ENCODE assay signal across 27 cellular contexts in genomic region chr2:168500516-168500915, GRCh38.
"Had no signal": no experiment of that assay in that cellular context is flagged by ENCODE, and none has a peak within 500 bp of the region (broad histone marks: within the 10 kb centered on the region; RNA-seq: fewer than 3 reads in every experiment).

No MANE protein-coding gene starts in this region.

- ATAC-seq: activated CD4-positive, CD25-positive, alpha-beta regulatory T cell treated with anti-CD3 and anti-CD28 coated beads, Interleukin-2, amount 50 U/mL, for 24 hours; activated T-cell treated with anti-CD3 and anti-CD28 coated beads, Interleukin-2, amount 50 U/mL, for 72 hours; esophagus mucosa; sciatic nerve; stimulated activated naive B cell treated with anti-CD40 and anti-IgM and Interleukin-4, amounts not matched to agents 10 μg/mL and 1 μg/mL and 100 μg/mL, for 72 hours had no signal

- H3K27ac Mint-ChIP-seq: activated CD4-positive, alpha-beta memory T cell treated with anti-CD3 and anti-CD28 coated beads, Interleukin-2, amount 10 ng/mL, durations not matched to agents 7 days and 5 days; activated CD4-positive, alpha-beta T cell treated with anti-CD3 and anti-CD28 coated beads, Interleukin-2, amount 10 ng/mL, durations not matched to agents 24 days and 14 days; activated naive CD4-positive, alpha-beta T cell treated with anti-CD3 and anti-CD28 coated beads, Interleukin-2, amount 10 ng/mL, durations not matched to agents 7 days and 5 days; activated T-cell treated with anti-CD3 and anti-CD28 coated beads, Interleukin-2, amount 50 U/mL, for 72 hours; nephron; stimulated activated naive B cell treated with anti-CD40 and anti-IgM and Interleukin-4, amounts not matched to agents 10 μg/mL and 1 μg/mL and 100 μg/mL, for 72 hours; T-helper 2 cell treated with Interferon-gamma antibody and Interleukin-4, amounts not matched to agents 5 μg/mL and 100 μg/mL, for 36 hours had no signal

- H3K9me3 ChIP-seq: left ventricle myocardium inferior, transverse colon had no signal

- H3K4me1 ChIP-seq: parathyroid adenoma had no signal

- FAIRE-seq: endothelial cell of umbilical vein, frontal cortex, urothelium cell line had no signal

- H3K4me3 ChIP-seq: left ventricle myocardium inferior, smooth muscle cell, transverse colon had no signal

- H3K36me3 ChIP-seq: brain microvascular endothelial cell, left ventricle myocardium inferior, transverse colon had no signal

- H3K27me3 ChIP-seq: brain microvascular endothelial cell, transverse colon had no signal

- H3K4me3 Mint-ChIP-seq: activated CD4-positive, alpha-beta memory T cell treated with anti-CD3 and anti-CD28 coated beads, Interleukin-2, amount 10 ng/mL, durations not matched to agents 7 days and 5 days; activated CD4-positive, alpha-beta T cell treated with anti-CD3 and anti-CD28 coated beads, Interleukin-2, amount 10 ng/mL, durations not matched to agents 24 days and 14 days; activated naive CD4-positive, alpha-beta T cell treated with anti-CD3 and anti-CD28 coated beads, Interleukin-2, amount 10 ng/mL, durations not matched to agents 7 days and 5 days; activated T-cell treated with anti-CD3 and anti-CD28 coated beads, Interleukin-2, amount 50 U/mL, for 72 hours; nephron; stimulated activated naive B cell treated with anti-CD40 and anti-IgM and Interleukin-4, amounts not matched to agents 10 μg/mL and 1 μg/mL and 100 μg/mL, for 72 hours; T-helper 2 cell treated with Interferon-gamma antibody and Interleukin-4, amounts not matched to agents 5 μg/mL and 100 μg/mL, for 36 hours had no signal

- H3K27ac ChIP-seq: brain microvascular endothelial cell, left ventricle myocardium inferior, parathyroid adenoma, transverse colon, VCaP had no signal

- DNase-seq: activated CD4-positive, alpha-beta memory T cell treated with anti-CD3 and anti-CD28 coated beads, Interleukin-2, amount 10 ng/mL, durations not matched to agents 7 days and 5 days; activated CD4-positive, alpha-beta T cell treated with anti-CD3 and anti-CD28 coated beads, Interleukin-2, amount 10 ng/mL, durations not matched to agents 24 days and 14 days; activated effector memory CD4-positive, alpha-beta T cell treated with Interleukin-2 at 50 U/mL for 16 hours; activated naive CD4-positive, alpha-beta T cell treated with anti-CD3 and anti-CD28 coated beads, Interleukin-2, amount 10 ng/mL, durations not matched to agents 7 days and 5 days; activated T-cell treated with anti-CD3 and anti-CD28 coated beads, Interleukin-2, amount 50 U/mL, for 72 hours; brain microvascular endothelial cell; caudate nucleus; dermis blood vessel endothelial cell; effector CD8-positive, alpha-beta T cell; hippocampal formation; left ventricle myocardium inferior; midbrain; nucleus accumbens; stimulated activated CD4-positive, alpha-beta T cell treated with anti-CD3 and anti-CD28 coated beads, Interleukin-15, amount 100 ng/mL, for 24 hours; stimulated activated naive B cell treated with anti-CD40 and anti-IgM and Interleukin-4, amounts not matched to agents 10 μg/mL and 1 μg/mL and 100 μg/mL, for 72 hours; transverse colon had no signal

- H3K27me3 Mint-ChIP-seq: activated CD4-positive, alpha-beta memory T cell treated with anti-CD3 and anti-CD28 coated beads, Interleukin-2, amount 10 ng/mL, durations not matched to agents 7 days and 5 days; activated CD4-positive, alpha-beta T cell treated with anti-CD3 and anti-CD28 coated beads, Interleukin-2, amount 10 ng/mL, durations not matched to agents 24 days and 14 days; activated naive CD4-positive, alpha-beta T cell treated with anti-CD3 and anti-CD28 coated beads, Interleukin-2, amount 10 ng/mL, durations not matched to agents 7 days and 5 days; stimulated activated naive B cell treated with anti-CD40 and anti-IgM and Interleukin-4, amounts not matched to agents 10 μg/mL and 1 μg/mL and 100 μg/mL, for 72 hours had no signal
